7 cellular contexts compared by ENCODE assay signal in the genomic region with DNA sequence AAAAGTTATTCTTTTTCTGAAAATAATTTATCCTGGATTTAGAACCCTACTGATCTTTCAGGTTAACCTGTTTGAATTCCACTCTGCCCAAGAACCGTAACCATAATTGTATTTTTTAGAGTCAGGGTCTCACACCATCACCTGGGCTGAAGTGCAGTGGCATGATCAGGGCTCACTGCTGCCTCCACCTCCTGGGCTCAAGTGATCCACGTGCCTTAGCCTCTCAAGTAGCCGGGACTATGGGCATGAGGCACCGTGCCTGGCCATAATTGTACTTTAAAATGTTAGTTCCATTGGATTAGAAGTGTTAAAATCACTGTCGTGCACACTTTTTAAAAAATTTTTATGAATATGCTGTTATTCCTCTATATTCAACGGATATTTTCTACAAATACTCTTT. TPM values are rescaled to one million over a fixed set of nuclear protein-coding genes. Genes with fewer than 3 reads are reported as not detected.
DNase-seq lines count a peak whose midpoint lies in the region; ATAC-seq and TF ChIP-seq lines count a peak whose summit lies in the region.

No MANE protein-coding gene starts in this region.

- peak overlapping the region; percentile 86 for H2AFZ ChIP-seq in GM23248
- H2AFZ ChIP-seq in PC-3 (ENCODE audit: low read length) = peak overlapping the region; percentile 95

- H3K4me2 ChIP-seq in GM23248 (ENCODE audit: unreplicated experiment) = peak overlapping the region; percentile 80
- H3K4me2 ChIP-seq in PC-3 (ENCODE audit: low read length) = peak overlapping the region; percentile 95

- H3K4me1 ChIP-seq in GM23248 (ENCODE audit: insufficient read depth) = peaks cover 9% of the 10 kb centered on the region
- peaks cover 20% of the 10 kb centered on the region for H3K4me1 ChIP-seq in PC-3 (ENCODE audit: insufficient read depth, low read length)
- H3K4me1 ChIP-seq in esophagus squamous epithelium = peaks cover 15 to 49% (median 26%) of the 10 kb centered on the region in 3 donors
- peaks cover 8% of the 10 kb centered on the region for H3K4me1 ChIP-seq in rectal smooth muscle tissue (ENCODE audit: control insufficient read depth, insufficient read depth, low read length)

- peak overlapping the region; percentile 88 for H3K9ac ChIP-seq in GM23248
- peak overlapping the region; percentile 89 for H3K9ac ChIP-seq in PC-3 (ENCODE audit: low read length)
- H3K9ac ChIP-seq in rectal smooth muscle tissue (ENCODE audit: low read length) = no peak overlapping the region

- no peak for TF ChIP-seq POLR2A in esophagus squamous epithelium (IDR thresholded peaks at IDR 0.05)

- POLR2A ChIA-PET in PC-3 (lab: Charles Lee; ENCODE audit: unreplicated experiment) = no interaction called here

- BruUV-seq in PC-3 (replicated peaks; lab: Mats Ljungman, UMichigan) = TSS peak; percentile 82

- H3F3A ChIP-seq in GM23248 (ENCODE audit: insufficient read depth) = 0 out of 2 replicates have a peak, but pooled peaks cover 9% of the 10 kb centered on the region
- H3F3A ChIP-seq in PC-3 (ENCODE audit: low read length, unreplicated experiment) = no peaks in the 10 kb centered on the region

- H4K20me1 ChIP-seq in GM23248 (ENCODE audit: insufficient read depth) (no peaks in the 10 kb centered on the region), PC-3 (ENCODE audit: low read length) (no peaks in the 10 kb centered on the region)

- no peak for ATAC-seq in PC-3

- H3K9me2 ChIP-seq in GM23248 (ENCODE audit: insufficient read depth) (no peaks in the 10 kb centered on the region), PC-3 (replicated peaks; ENCODE audit: low read length) (no peaks in the 10 kb centered on the region)

- intact Hi-C loops in PC-3 (cut with micrococcal nuclease) = loop anchor here (5.0 to 10.0 kb wide), 2 partner anchors 168 to 495 kb away; no protein-coding TSS in a partner anchor
- intact Hi-C loops in esophagus squamous epithelium (cut with DNase I) = no loop called here

- no peaks in the 10 kb centered on the region for H3K9me3 ChIP-seq in GM23248 (ENCODE audit: low read depth)
- no peaks in the 10 kb centered on the region for H3K9me3 ChIP-seq in PC-3 (ENCODE audit: low read length)
- no peaks in the 10 kb centered on the region for H3K9me3 ChIP-seq in esophagus squamous epithelium

- H3K27ac ChIP-seq in GM23248 (peak overlapping the region; percentile 67; the same call in 1 of the 2 replicates), PC-3 (ENCODE audit: low read length) (no peak overlapping the region), esophagus squamous epithelium (peak overlapping the region; percentile 96 to 99 (median 98)), rectal smooth muscle tissue (ENCODE audit: low read depth, low read length) (no peak overlapping the region)

- H3K4me3 ChIP-seq in GM23248 (peak overlapping the region; percentile 94; the same call in 1 of the 2 replicates), PC-3 (ENCODE audit: low read length) (peak overlapping the region; percentile 100; the same call in 1 of the 2 replicates), esophagus squamous epithelium (peak overlapping the region; percentile 76 to 99 (median 92)), rectal smooth muscle tissue (ENCODE audit: low read length) (peak overlapping the region; percentile 91)

- H3K36me3 ChIP-seq in GM23248 (ENCODE audit: low read depth) = no peaks in the 10 kb centered on the region
- H3K36me3 ChIP-seq in PC-3 (ENCODE audit: low read depth, low read length) = no peaks in the 10 kb centered on the region
- peaks cover 0 to 6% (median 0%) of the 10 kb centered on the region in 3 donors for H3K36me3 ChIP-seq in esophagus squamous epithelium
- H3K36me3 ChIP-seq in rectal smooth muscle tissue (ENCODE audit: control insufficient read depth, insufficient read depth, low read length) = no peaks in the 10 kb centered on the region

- TF ChIP-seq CTCF in PC-3 (conservative IDR thresholded peaks at IDR 0.05; ENCODE audit: low read depth, low read length) = no peak
- no peak for TF ChIP-seq CTCF in esophagus squamous epithelium (IDR thresholded peaks at IDR 0.05)

- H3K79me2 ChIP-seq in GM23248 (ENCODE audit: insufficient read depth) = peaks cover 30% of the 10 kb centered on the region
- H3K79me2 ChIP-seq in PC-3 (ENCODE audit: low read length) = peaks cover 20% of the 10 kb centered on the region

- in situ Hi-C loops in GM23248 (cut with MboI) = no loop called here

- CTCF ChIA-PET in PC-3 (lab: Charles Lee) = no interaction called here

- no peaks in the 10 kb centered on the region for H3K27me3 ChIP-seq in GM23248 (replicated peaks; ENCODE audit: insufficient read depth)
- no peaks in the 10 kb centered on the region for H3K27me3 ChIP-seq in PC-3 (ENCODE audit: low read length)
- H3K27me3 ChIP-seq in esophagus squamous epithelium = no peaks in the 10 kb centered on the region
- no peaks in the 10 kb centered on the region for H3K27me3 ChIP-seq in rectal smooth muscle tissue (ENCODE audit: control insufficient read depth, insufficient read depth, low read length)

- peak; percentile 6 for DNase-seq in GM23248
- no peak for DNase-seq in PC-3
- DNase-seq in esophagus squamous epithelium (lab: John Stamatoyannopoulos, UW) = no peak
- DNase-seq in globus pallidus (ENCODE audit: low spot score) = no peak
- no peak for DNase-seq in HuH-7.5 (ENCODE audit: low spot score)
- DNase-seq in H4 (ENCODE audit: low spot score) = no peak

- WGBS in GM23248 (ENCODE audit: low coverage in 1 of 2, low lambda C conversion rate in 2 of 2, missing lambda C conversion rate in 2 of 2), 2 experiments = 77 to 87% methylated on average over 6 of the region's 6 CpGs
- WGBS in esophagus squamous epithelium, 2 donors = 72 to 75% methylated on average over 5 to 6 of the region's 6 CpGs

RNA-seq across cellular contexts. Expression of gene MTMR10, which starts 1.0 kb away (rescaled TPM):
- 8.1 and 13.3 TPM in 2 replicates for total RNA-seq in GM23248 (2014; rRNA removed; shearing (Covaris generic))
- 6.3 and 7.2 TPM in 2 replicates for polyA plus RNA-seq in GM23248 (2016; fragmentation: Nextera tagmentation; extraction: Ambion mirVana)
- total RNA-seq in PC-3 (2014; rRNA removed) = 7.6 and 9.7 TPM in 2 replicates
- 10 to 100 TPM; 16.6 to 41.2 (median 28.0) TPM for total RNA-seq in esophagus squamous epithelium
- 6.7 and 8.1 TPM in 2 replicates for total RNA-seq in H4 (2014; rRNA removed; shearing (Covaris generic))

Comparison
In these comparisons a context has a peak if more than half of its experiments do, and no peak if none do; other contexts are left out.
1. H3K27ac ChIP-seq: peak in GM23248 (single experiment) and esophagus squamous epithelium (4 of 4); none in PC-3 (single experiment) and rectal smooth muscle tissue (single experiment).
2. Peak in every context shown above with its lines, with median percentiles within 50 percentile points of each other: H3K4me3 ChIP-seq.